Comparison of ENCODE assay signal across 8 cellular contexts in the genomic region with DNA sequence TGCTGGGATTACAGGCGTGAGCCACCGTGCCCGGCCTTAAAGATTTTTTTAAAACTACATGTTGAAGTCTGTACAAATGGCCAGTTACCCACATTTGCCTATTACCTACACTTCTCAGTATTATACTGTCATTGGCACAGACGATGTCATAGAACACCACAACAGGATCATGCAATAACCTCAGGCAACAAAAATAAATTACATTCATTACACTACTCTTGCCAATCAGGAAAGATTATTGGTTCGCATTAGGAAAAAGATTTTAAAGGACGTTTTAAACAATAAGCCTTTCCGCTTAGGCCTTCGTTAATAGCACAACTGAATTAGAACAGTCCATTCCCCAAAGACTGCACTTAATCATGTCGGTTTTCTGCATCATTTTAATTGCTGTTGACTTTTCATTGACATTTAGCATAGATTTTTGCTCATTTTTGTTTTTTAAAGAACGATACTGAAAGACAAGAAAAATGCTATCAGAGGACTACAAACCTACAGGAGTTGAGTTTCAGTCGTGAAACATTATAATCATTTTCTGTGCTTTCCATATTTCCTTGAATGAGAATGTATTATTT. TPM values are rescaled to one million over a fixed set of nuclear protein-coding genes. Genes with fewer than 3 reads are reported as not detected.
DNase-seq lines count a peak whose midpoint lies in the region; ATAC-seq and TF ChIP-seq lines count a peak whose summit lies in the region.

No MANE protein-coding gene starts in this region.

- H3K4me3 Mint-ChIP-seq in brain: peak overlapping the region; percentile 88 to 98 (median 88)
- H3K4me3 Mint-ChIP-seq in naive thymus-derived CD8-positive, alpha-beta T cell: peak overlapping the region; percentile 38 to 99 (median 87)

- peaks cover 0 to 6% (median 0%) of the 10 kb centered on the region in 11 experiments; a peak in 1 of 22 replicates for H3K9me3 ChIP-seq in BLaER1 treated with 17β-estradiol and CSF1 and Interleukin-3, amounts not matched to agents 10 nM and 100 nM (replicated peaks in 1 of 11)

- H3K36me3 ChIP-seq in BLaER1 treated with 17β-estradiol and CSF1 and Interleukin-3, amounts not matched to agents 10 nM and 100 nM: peaks cover 0 to 16% (median 9%) of the 10 kb centered on the region in 11 experiments; a peak in 12 of 22 replicates

- no peak for TF ChIP-seq CTCF in brain (conservative IDR thresholded peaks at IDR 0.05)
- no peak for TF ChIP-seq CTCF in omental fat pad (IDR thresholded peaks at IDR 0.05)

- ATAC-seq in naive thymus-derived CD8-positive, alpha-beta T cell: no peak
- ATAC-seq in HG02623 (IDR thresholded peaks at IDR 0.05; ENCODE audit: unreplicated experiment) (no peak), omental fat pad (ENCODE audit: low FRiP score) (no peak)

- H3K36me3 Mint-ChIP-seq in brain: peaks cover 18% of the 10 kb centered on the region
- H3K36me3 Mint-ChIP-seq in naive thymus-derived CD8-positive, alpha-beta T cell: no peaks in the 10 kb centered on the region

- DNase-seq in Jurkat, Clone E6-1 (ENCODE audit: low read depth, low spot score): no peak
- no peak for DNase-seq in naive thymus-derived CD8-positive, alpha-beta T cell
- DNase-seq in LoVo (ENCODE audit: low spot score) (no peak), posterior vena cava (ENCODE audit: low spot score) (no peak), omental fat pad (ENCODE audit: low spot score) (no peak)

- peaks cover 9% of the 10 kb centered on the region for H3K27me3 Mint-ChIP-seq in brain
- no peaks in the 10 kb centered on the region for H3K27me3 Mint-ChIP-seq in naive thymus-derived CD8-positive, alpha-beta T cell

- intact Hi-C loops in posterior vena cava (cut with DNase I): no loop called here

- peak overlapping the region; percentile 97 to 100 (median 100) for H3K27ac ChIP-seq in BLaER1 treated with 17β-estradiol and CSF1 and Interleukin-3, amounts not matched to agents 10 nM and 100 nM

- H3K27ac Mint-ChIP-seq in brain: peak overlapping the region; percentile 94 to 100 (median 100)
- H3K27ac Mint-ChIP-seq in naive thymus-derived CD8-positive, alpha-beta T cell: peak overlapping the region; percentile 91 to 100 (median 94)

- no peaks in the 10 kb centered on the region for H3K27me3 ChIP-seq in BLaER1 treated with 17β-estradiol and CSF1 and Interleukin-3, amounts not matched to agents 10 nM and 100 nM

- peaks cover 3 to 32% (median 21%) of the 10 kb centered on the region in 11 experiments; a peak in 17 of 22 replicates for H4K20me1 ChIP-seq in BLaER1 treated with 17β-estradiol and CSF1 and Interleukin-3, amounts not matched to agents 10 nM and 100 nM

- peak overlapping the region; percentile 72 to 91 (median 83) for H3K4me2 ChIP-seq in BLaER1 treated with 17β-estradiol and CSF1 and Interleukin-3, amounts not matched to agents 10 nM and 100 nM

- peak overlapping the region; percentile 85 to 98 (median 90); a peak in 19 of 20 replicates for H3K4me3 ChIP-seq in BLaER1 treated with 17β-estradiol and CSF1 and Interleukin-3, amounts not matched to agents 10 nM and 100 nM
- peak overlapping the region; percentile 68 for H3K4me3 ChIP-seq in Jurkat, Clone E6-1 (ENCODE audit: low read length)

- H3K4me1 ChIP-seq in BLaER1 treated with 17β-estradiol and CSF1 and Interleukin-3, amounts not matched to agents 10 nM and 100 nM: peaks cover 24 to 40% (median 31%) of the 10 kb centered on the region in 10 experiments

- peaks cover 0 to 5% (median 2%) of the 10 kb centered on the region in 5 experiments for H3K9me3 Mint-ChIP-seq in brain
- H3K9me3 Mint-ChIP-seq in naive thymus-derived CD8-positive, alpha-beta T cell: no peaks in the 10 kb centered on the region

- POLR2A ChIA-PET in naive thymus-derived CD8-positive, alpha-beta T cell (lab: Charles Lee): interaction anchor here (0.7 to 2.9 kb wide), 6 partner anchors 8 to 1947 kb away, joined by 3 to 27 read pairs (median 6); a partner anchor contains a TSS

- peak overlapping the region; percentile 97 to 100 (median 99) for H3K9ac ChIP-seq in BLaER1 treated with 17β-estradiol and CSF1 and Interleukin-3, amounts not matched to agents 10 nM and 100 nM

- H3K4me1 Mint-ChIP-seq in brain: peaks cover 57% of the 10 kb centered on the region
- peaks cover 30 to 68% (median 60%) of the 10 kb centered on the region in 4 donors for H3K4me1 Mint-ChIP-seq in naive thymus-derived CD8-positive, alpha-beta T cell

RNA-seq across cellular contexts. Expression of a gene that starts 0.9 kb away (rescaled TPM):
- polyA plus RNA-seq in Jurkat, Clone E6-1 (2012; ENCODE audit: insufficient read depth, insufficient read length): 36.9 TPM
- 19.6 TPM for polyA plus RNA-seq in brain (ENCODE audit: insufficient read depth, low read depth, low replicate concordance)
- 100 to 1,000 TPM; 131 to 147 TPM for total RNA-seq in naive thymus-derived CD8-positive, alpha-beta T cell
- polyA plus RNA-seq in naive thymus-derived CD8-positive, alpha-beta T cell: 10 to 100 TPM; 48.4 to 67.3 (median 57.7) TPM
- total RNA-seq in posterior vena cava: 100 to 1,000 TPM in 1 of 2 donors, 10 to 100 TPM in 1; 98.5 to 109 TPM
- total RNA-seq in omental fat pad: 100 to 1,000 TPM in 2 of 4 donors, 10 to 100 TPM in 2; 88.2 to 134 (median 110) TPM
